ENCODE assay signal across 13 cellular contexts in genomic region chr15:39413558-39413957, GRCh38.
DNase-seq lines count a peak whose midpoint lies in the region; ATAC-seq and TF ChIP-seq lines count a peak whose summit lies in the region.
"Had no signal": no experiment of that assay in that cellular context is flagged by ENCODE, and none has a peak within 500 bp of the region (broad histone marks: within the 10 kb centered on the region; RNA-seq: fewer than 3 reads in every experiment).

No MANE protein-coding gene starts in this region.

- H3K4me2 ChIP-seq in IMR-90 (ENCODE audit: low read depth, low read length): no peak overlapping the region

- H3K9me3 Mint-ChIP-seq in T-cell: no peaks in the 10 kb centered on the region

- H3K27ac ChIP-seq in IMR-90 (ENCODE audit: insufficient read depth, low read length) (no peak overlapping the region), ovary (no peak overlapping the region)
- H3K27ac ChIP-seq: SJSA1, skin epidermis had no signal

- no peak overlapping the region for H3K27ac Mint-ChIP-seq in T-cell
- H3K27ac Mint-ChIP-seq: activated CD4-positive, alpha-beta T cell treated with anti-CD3 and anti-CD28 coated beads for 36 hours had no signal

- no peak overlapping the region for H2AK9ac ChIP-seq in IMR-90 (replicated peaks; ENCODE audit: low read depth, low read length, poor library complexity)

- no TSS peak for BruUV-seq in IMR-90 (replicated peaks; lab: Mats Ljungman, UMichigan)

- TF ChIP-seq POLR2A in IMR-90 (IDR thresholded peaks at IDR 0.05; ENCODE audit: low read depth, low read length): no peak
- no peak for TF ChIP-seq POLR2A in ovary (IDR thresholded peaks at IDR 0.05)

- no peak overlapping the region for H4K91ac ChIP-seq in IMR-90 (ENCODE audit: insufficient read depth, low read depth, low read length)

- H3K4me3 ChIP-seq in IMR-90 (ENCODE audit: insufficient read depth, low read depth, low read length) (no peak overlapping the region), fibroblast of villous mesenchyme (ENCODE audit: low read depth, low read length) (no peak overlapping the region), ovary (no peak overlapping the region)
- H3K4me3 ChIP-seq: SJSA1, skin epidermis had no signal

- TF ChIP-seq RAD21 in IMR-90 (IDR thresholded peaks at IDR 0.05; ENCODE audit: low read length): no peak

- DNase-seq in IMR-90: peak; percentile 35
- peak; percentile 58 for DNase-seq in fibroblast of villous mesenchyme (ENCODE audit: low read depth)
- DNase-seq in ovary: no peak
- no peak for DNase-seq in T-cell
- DNase-seq in DMS153 treated with DMSO at 0.1 percent for 48 hours (lab: John Stamatoyannopoulos, UW; ENCODE audit: unreplicated experiment): no peak
- DNase-seq: activated CD4-positive, alpha-beta T cell treated with anti-CD3 and anti-CD28 coated beads for 36 hours; activated gamma-delta T cell treated with Interleukin-2 at 50 U/mL for 16 hours; NCI-H526 had no signal

- no peak overlapping the region for H2BK120ac ChIP-seq in IMR-90 (ENCODE audit: low read depth, low read length)

- TF ChIP-seq EP300 in ovary (IDR thresholded peaks at IDR 0.05): no peak

- in situ Hi-C loops in IMR-90 (cut with MboI; ENCODE audit: low sequenced_read_pairs): no loop called here

- H3K23ac ChIP-seq in IMR-90 (ENCODE audit: low read depth, low read length): no peak overlapping the region

- no peak overlapping the region for H3K4ac ChIP-seq in IMR-90 (ENCODE audit: low read depth, low read length)

- no peaks in the 10 kb centered on the region; the same call in none of the 2 replicates for H3K27me3 ChIP-seq in IMR-90 (ENCODE audit: control insufficient read depth, insufficient read depth, low read length)
- no peaks in the 10 kb centered on the region for H3K27me3 ChIP-seq in ovary
- H3K27me3 ChIP-seq: SJSA1 had no signal

- peaks cover 7% of the 10 kb centered on the region in 2 donors for H3K27me3 Mint-ChIP-seq in T-cell

- no peaks in the 10 kb centered on the region for H3K79me1 ChIP-seq in IMR-90 (ENCODE audit: low read depth in 1 of 2, low read length in 2 of 2)

- POLR2A ChIA-PET in IMR-90 (lab: Charles Lee; ENCODE audit: unreplicated experiment) (no interaction called here), T-cell (lab: Charles Lee) (no interaction called here)

- WGBS in IMR-90 (ENCODE audit: extremely low coverage in 2 of 2, insufficient read length in 1 of 2), 2 experiments: no CpG with 5 or more reads among the region's 1 CpG
- WGBS in ovary, 3 donors: 50 to 68% (median 67%) methylated on average over 1 of the region's 1 CpG

- no peak overlapping the region for H3K9ac ChIP-seq in IMR-90 (ENCODE audit: low read depth, low read length)

- H3K4me3 Mint-ChIP-seq in T-cell: no peak overlapping the region
- H3K4me3 Mint-ChIP-seq: activated CD4-positive, alpha-beta T cell treated with anti-CD3 and anti-CD28 coated beads for 36 hours had no signal

- no peak overlapping the region for H4K8ac ChIP-seq in IMR-90 (ENCODE audit: low read depth in 2 of 2, low read length in 2 of 2)

- peaks cover 7 to 28% (median 8%) of the 10 kb centered on the region in 3 donors for H3K4me1 Mint-ChIP-seq in T-cell

- no peaks in the 10 kb centered on the region for H3K36me3 Mint-ChIP-seq in T-cell

- H3K9me1 ChIP-seq in IMR-90 (ENCODE audit: insufficient read depth, low read length): no peaks in the 10 kb centered on the region; the same call in 1 of the 2 replicates

- peak overlapping the region; percentile 20; the same call in 1 of the 2 replicates for H3K18ac ChIP-seq in IMR-90 (ENCODE audit: low read depth, low read length)

- H3K9me3 ChIP-seq in IMR-90 (ENCODE audit: control insufficient read depth, insufficient read depth, low read length): peaks cover 8% of the 10 kb centered on the region
- no peaks in the 10 kb centered on the region for H3K9me3 ChIP-seq in ovary
- H3K9me3 ChIP-seq: SJSA1 had no signal

- no peak overlapping the region for H2BK20ac ChIP-seq in IMR-90 (ENCODE audit: low read depth, low read length)

- no peak overlapping the region; the same call in 1 of the 2 replicates for H3K14ac ChIP-seq in IMR-90 (replicated peaks; ENCODE audit: low read depth, low read length)

- H2AK5ac ChIP-seq in IMR-90 (ENCODE audit: low read depth, low read length): no peak overlapping the region

- dilution Hi-C loops in IMR-90 (cut with HindIII; ENCODE audit: low sequenced_read_pairs, unreplicated experiment): no loop called here

- H2BK15ac ChIP-seq in IMR-90 (ENCODE audit: low read depth, low read length): no peak overlapping the region

- H4K5ac ChIP-seq in IMR-90 (ENCODE audit: low read depth, low read length): no peak overlapping the region

- no peaks in the 10 kb centered on the region for H3K36me3 ChIP-seq in IMR-90 (ENCODE audit: control insufficient read depth, insufficient read depth, low read length)
- H3K36me3 ChIP-seq in ovary: no peaks in the 10 kb centered on the region
- H3K36me3 ChIP-seq: SJSA1 had no signal

- no peak overlapping the region for H2AFZ ChIP-seq in IMR-90 (replicated peaks; ENCODE audit: low read length, poor library complexity)

- no peak for TF ChIP-seq CTCF in IMR-90 (conservative IDR thresholded peaks at IDR 0.05; ENCODE audit: low read depth, low read length)
- TF ChIP-seq CTCF in fibroblast of villous mesenchyme (IDR thresholded peaks at IDR 0.05; ENCODE audit: insufficient read depth, low read depth, low read length): no peak
- TF ChIP-seq CTCF in ovary (IDR thresholded peaks at IDR 0.05): no peak

- H2BK5ac ChIP-seq in IMR-90 (ENCODE audit: low read depth, low read length, poor library complexity, severe bottlenecking): no peak overlapping the region

- intact Hi-C loops in IMR-90 (cut with micrococcal nuclease) (no loop called here), ovary (cut with DNase I) (no loop called here)

- no peak overlapping the region for H3K56ac ChIP-seq in IMR-90 (ENCODE audit: extremely low read depth, insufficient read depth, low read length)

- CTCF ChIA-PET in IMR-90 (lab: Yijun Ruan, JAX) (no interaction called here), T-cell (lab: Charles Lee) (no interaction called here)

- ATAC-seq in GM18861 (IDR thresholded peaks at IDR 0.05; ENCODE audit: unreplicated experiment): peak; percentile 58
- peak; percentile 36 for ATAC-seq in HG02610 (IDR thresholded peaks at IDR 0.05; ENCODE audit: unreplicated experiment)
- ATAC-seq in IMR-90 (ENCODE audit: low read depth): peak; percentile 24; the same call in 1 of the 2 replicates
- ATAC-seq in HG03039 (IDR thresholded peaks at IDR 0.05; ENCODE audit: unreplicated experiment): no peak
- ATAC-seq in T-cell (replicated peaks in 1 of 4): no peak
- ATAC-seq: activated CD4-positive, alpha-beta T cell treated with anti-CD3 and anti-CD28 coated beads for 36 hours had no signal

- H3K4me1 ChIP-seq in IMR-90 (ENCODE audit: control insufficient read depth, insufficient read depth, low read length) (no peaks in the 10 kb centered on the region; the same call in 1 of the 2 replicates), ovary (ENCODE audit: insufficient read depth) (no peaks in the 10 kb centered on the region)
- H3K4me1 ChIP-seq: SJSA1 had no signal

- H4K20me1 ChIP-seq in IMR-90 (ENCODE audit: insufficient read depth, low read length): no peaks in the 10 kb centered on the region

TF ChIP-seq in IMR-90, 13 proteins besides CTCF, POLR2A, EP300 and RAD21:
- TF ChIP-seq RFX5 (IDR thresholded peaks at IDR 0.05; ENCODE audit: low read depth, low read length): no peak
- TF ChIP-seq CEBPB (IDR thresholded peaks at IDR 0.05; ENCODE audit: low read depth, low read length): peak; percentile 76

Comparison
In these comparisons a context has a peak if more than half of its experiments do, and no peak if none do; other contexts are left out.
1. ATAC-seq: peak in GM18861 (single experiment), HG02610 (single experiment) and IMR-90 (single experiment); none in HG03039 (single experiment) and T-cell (0 of 4).
2. DNase-seq: peak in IMR-90 (single experiment) and fibroblast of villous mesenchyme (single experiment); none in ovary (0 of 5), T-cell (0 of 34) and DMS153 treated with DMSO at 0.1 percent for 48 hours (single experiment).